ENCODE assay signal across 29 cellular contexts in genomic region chr6:68880050-68880449, GRCh38.
DNase-seq lines count a peak whose midpoint lies in the region; ATAC-seq and TF ChIP-seq lines count a peak whose summit lies in the region.
"Had no signal": no experiment of that assay in that cellular context is flagged by ENCODE, and none has a peak within 500 bp of the region (broad histone marks: within the 10 kb centered on the region; RNA-seq: fewer than 3 reads in every experiment).

No MANE protein-coding gene starts in this region.

- no peaks in the 10 kb centered on the region for H3K27me3 Mint-ChIP-seq in endothelial cell (ENCODE audit: unreplicated experiment)
- H3K27me3 Mint-ChIP-seq: activated CD4-positive, alpha-beta T cell treated with anti-CD3 and anti-CD28 coated beads, Interleukin-2, amount 10 ng/mL, durations not matched to agents 7 days and 5 days; activated naive CD4-positive, alpha-beta T cell treated with anti-CD3 and anti-CD28 coated beads, Interleukin-2, amount 10 ng/mL, durations not matched to agents 7 days and 5 days; stimulated activated memory B cell treated with anti-CD40 and anti-IgM and Interleukin-4, amounts not matched to agents 10 μg/mL and 1 μg/mL and 100 μg/mL, for 72 hours had no signal

- TF ChIP-seq POLR2A in erythroblast (IDR thresholded peaks at IDR 0.05; ENCODE audit: low read length): no peak

- DNase-seq in DMS 273 treated with DMSO at 0.1 percent for 48 hours (lab: John Stamatoyannopoulos, UW) (peak; percentile 65), NCI-H524 treated with DMSO at 0.1 percent for 48 hours (lab: John Stamatoyannopoulos, UW) (peak; percentile 38), fibroblast of gingiva (ENCODE audit: low read depth) (peak; percentile 2), myocyte (ENCODE audit: low read depth) (peak; percentile 2), SIG-M5 (lab: John Stamatoyannopoulos, UW) (no peak), erythroblast (lab: John Stamatoyannopoulos, UW) (no peak), endothelial cell (ENCODE audit: low spot score) (no peak)
- DNase-seq: activated CD4-positive, alpha-beta T cell treated with anti-CD3 and anti-CD28 coated beads, Interleukin-2, amount 10 ng/mL, durations not matched to agents 7 days and 5 days; activated naive CD4-positive, alpha-beta T cell treated with anti-CD3 and anti-CD28 coated beads, Interleukin-2, amount 10 ng/mL, durations not matched to agents 7 days and 5 days; activated T-cell treated with anti-CD3 and anti-CD28 coated beads, Interleukin-2, amount 50 U/mL, for 72 hours; amniotic stem cell; cortex of kidney; EL; HCEC 1CT; head of caudate nucleus; IMR-90; left lung; midbrain; NCI-H2081; pancreas; Peyer's patch; spleen; stimulated activated CD4-positive, alpha-beta T cell treated with anti-CD3 and anti-CD28 coated beads, Interleukin-4, amount 100 ng/mL, for 1 hour; uterus had no signal

- TF ChIP-seq CTCF in endothelial cell (IDR thresholded peaks at IDR 0.05; ENCODE audit: unreplicated experiment): no peak

- no peak overlapping the region for H3K27ac Mint-ChIP-seq in endothelial cell (ENCODE audit: unreplicated experiment)
- H3K27ac Mint-ChIP-seq: activated CD4-positive, alpha-beta T cell treated with anti-CD3 and anti-CD28 coated beads, Interleukin-2, amount 10 ng/mL, durations not matched to agents 7 days and 5 days; activated naive CD4-positive, alpha-beta T cell treated with anti-CD3 and anti-CD28 coated beads, Interleukin-2, amount 10 ng/mL, durations not matched to agents 7 days and 5 days; activated T-cell treated with anti-CD3 and anti-CD28 coated beads, Interleukin-2, amount 50 U/mL, for 72 hours; nephron; stimulated activated memory B cell treated with anti-CD40 and anti-IgM and Interleukin-4, amounts not matched to agents 10 μg/mL and 1 μg/mL and 100 μg/mL, for 72 hours; T-helper 2 cell treated with Interferon-gamma antibody and Interleukin-4, amounts not matched to agents 5 μg/mL and 100 μg/mL, for 36 hours had no signal

- no peaks in the 10 kb centered on the region for H3K9me3 Mint-ChIP-seq in endothelial cell (ENCODE audit: unreplicated experiment)
- H3K9me3 Mint-ChIP-seq: activated CD4-positive, alpha-beta T cell treated with anti-CD3 and anti-CD28 coated beads, Interleukin-2, amount 10 ng/mL, durations not matched to agents 7 days and 5 days; activated naive CD4-positive, alpha-beta T cell treated with anti-CD3 and anti-CD28 coated beads, Interleukin-2, amount 10 ng/mL, durations not matched to agents 7 days and 5 days; nephron; stimulated activated memory B cell treated with anti-CD40 and anti-IgM and Interleukin-4, amounts not matched to agents 10 μg/mL and 1 μg/mL and 100 μg/mL, for 72 hours; T-helper 2 cell treated with Interferon-gamma antibody and Interleukin-4, amounts not matched to agents 5 μg/mL and 100 μg/mL, for 36 hours had no signal

- H3K4me3 Mint-ChIP-seq in endothelial cell (ENCODE audit: unreplicated experiment): no peak overlapping the region
- H3K4me3 Mint-ChIP-seq: activated CD4-positive, alpha-beta T cell treated with anti-CD3 and anti-CD28 coated beads, Interleukin-2, amount 10 ng/mL, durations not matched to agents 7 days and 5 days; activated naive CD4-positive, alpha-beta T cell treated with anti-CD3 and anti-CD28 coated beads, Interleukin-2, amount 10 ng/mL, durations not matched to agents 7 days and 5 days; activated T-cell treated with anti-CD3 and anti-CD28 coated beads, Interleukin-2, amount 50 U/mL, for 72 hours; CD14-positive monocyte; nephron; stimulated activated memory B cell treated with anti-CD40 and anti-IgM and Interleukin-4, amounts not matched to agents 10 μg/mL and 1 μg/mL and 100 μg/mL, for 72 hours; T-helper 2 cell treated with Interferon-gamma antibody and Interleukin-4, amounts not matched to agents 5 μg/mL and 100 μg/mL, for 36 hours had no signal

- ATAC-seq in HG02610 (IDR thresholded peaks at IDR 0.05; ENCODE audit: unreplicated experiment): no peak
- ATAC-seq: activated T-cell treated with anti-CD3 and anti-CD28 coated beads, Interleukin-2, amount 50 U/mL, for 72 hours; left lung; pancreas; stimulated activated memory B cell treated with anti-CD40 and anti-IgM and Interleukin-4, amounts not matched to agents 10 μg/mL and 1 μg/mL and 100 μg/mL, for 72 hours had no signal

- H3K4me1 Mint-ChIP-seq in endothelial cell (ENCODE audit: unreplicated experiment): no peaks in the 10 kb centered on the region
- H3K4me1 Mint-ChIP-seq: activated CD4-positive, alpha-beta T cell treated with anti-CD3 and anti-CD28 coated beads, Interleukin-2, amount 10 ng/mL, durations not matched to agents 7 days and 5 days; activated naive CD4-positive, alpha-beta T cell treated with anti-CD3 and anti-CD28 coated beads, Interleukin-2, amount 10 ng/mL, durations not matched to agents 7 days and 5 days; CD14-positive monocyte; nephron; stimulated activated memory B cell treated with anti-CD40 and anti-IgM and Interleukin-4, amounts not matched to agents 10 μg/mL and 1 μg/mL and 100 μg/mL, for 72 hours had no signal

- H3K36me3 Mint-ChIP-seq in endothelial cell (ENCODE audit: low read depth, unreplicated experiment): no peaks in the 10 kb centered on the region
- H3K36me3 Mint-ChIP-seq: activated naive CD4-positive, alpha-beta T cell treated with anti-CD3 and anti-CD28 coated beads, Interleukin-2, amount 10 ng/mL, durations not matched to agents 7 days and 5 days; CD14-positive monocyte; stimulated activated memory B cell treated with anti-CD40 and anti-IgM and Interleukin-4, amounts not matched to agents 10 μg/mL and 1 μg/mL and 100 μg/mL, for 72 hours had no signal

Comparison
In these comparisons a context has a peak if more than half of its experiments do, and no peak if none do; other contexts are left out.
1. DNase-seq: peak in DMS 273 treated with DMSO at 0.1 percent for 48 hours (single experiment), NCI-H524 treated with DMSO at 0.1 percent for 48 hours (single experiment), fibroblast of gingiva (single experiment) and myocyte (single experiment); none in SIG-M5 (single experiment), erythroblast (0 of 2) and endothelial cell (single experiment).